Comparison of ENCODE assay signal across 1 cellular context in genomic region chr9:110971705-110972104, GRCh38.
TF ChIP-seq lines count a peak whose summit lies in the region.

No MANE protein-coding gene starts in this region.

TF ChIP-seq in WTC11, 78 proteins besides CTCF, POLR2A, EP300 and RAD21 (continued from another document):
- TF ChIP-seq ZNF425 (CRISPR knock-in tag; conservative IDR thresholded peaks at IDR 0.05) (no peak), ATF1 (CRISPR knock-in tag; IDR thresholded peaks at IDR 0.05) (no peak), ATF2 (CRISPR knock-in tag; IDR thresholded peaks at IDR 0.05; ENCODE audit: borderline replicate concordance, low read depth) (no peak), IRF1 (CRISPR knock-in tag; IDR thresholded peaks at IDR 0.05) (no peak), NFE2L1 (CRISPR knock-in tag; IDR thresholded peaks at IDR 0.05) (no peak), SOX15 (CRISPR knock-in tag; IDR thresholded peaks at IDR 0.05) (no peak), E2F5 (CRISPR knock-in tag; IDR thresholded peaks at IDR 0.05) (no peak), IRF2 (CRISPR knock-in tag; IDR thresholded peaks at IDR 0.05; ENCODE audit: borderline replicate concordance, low read depth) (no peak)
